In the genomic region with DNA sequence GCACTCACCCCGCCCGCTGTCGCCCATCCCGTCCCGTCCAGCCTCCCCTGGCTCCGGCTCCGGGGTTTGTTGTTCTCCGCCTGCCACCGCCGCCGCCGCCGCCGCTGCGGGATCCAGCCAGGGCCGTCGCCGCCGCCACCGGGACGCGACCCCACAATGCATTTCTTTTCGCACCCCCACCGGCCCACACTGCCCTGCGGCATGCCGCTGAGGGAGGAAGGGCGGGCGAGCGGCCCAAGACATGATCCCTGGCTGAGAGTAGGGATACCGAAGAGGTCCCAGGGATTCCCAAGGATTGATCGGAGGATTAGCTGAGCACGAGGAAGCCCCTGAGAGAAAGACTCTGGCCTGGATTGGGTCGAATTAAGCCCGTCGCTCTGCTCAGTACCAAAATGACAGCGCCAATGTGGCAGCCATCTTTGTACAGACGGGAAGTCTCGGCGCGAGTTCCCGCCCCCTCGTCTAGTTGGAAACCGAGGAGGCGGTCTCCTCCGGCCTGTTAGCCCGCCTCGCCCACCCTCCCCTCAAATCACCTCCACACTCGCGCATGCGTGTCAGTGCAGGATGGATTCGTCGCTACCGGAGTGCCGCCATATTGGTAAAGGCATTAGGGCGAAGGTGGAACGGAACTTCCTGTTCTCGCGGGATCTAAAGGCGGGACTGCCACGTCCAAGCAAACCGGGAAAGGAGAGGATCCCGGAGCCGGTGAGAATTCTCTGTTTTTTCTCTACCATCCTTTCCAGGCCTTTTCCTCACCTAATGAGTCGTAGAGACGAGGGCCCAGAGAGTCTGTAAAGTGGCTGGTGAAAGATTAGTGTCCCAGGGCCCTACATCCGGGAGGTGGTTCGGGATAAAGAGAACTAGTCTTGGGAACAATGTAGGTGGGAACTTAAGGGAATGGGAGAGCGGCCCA, we compare ENCODE assay signal across 8 cellular contexts. TPM values are rescaled to one million over a fixed set of nuclear protein-coding genes. Genes with fewer than 3 reads are reported as not detected.
DNase-seq lines count a peak whose midpoint lies in the region; ATAC-seq and TF ChIP-seq lines count a peak whose summit lies in the region.

A gene (minus strand): TSS at position 432 of the 913 bp plus-strand sequence. CDS start 189 bp downstream, at position 243.
A gene with protein sequence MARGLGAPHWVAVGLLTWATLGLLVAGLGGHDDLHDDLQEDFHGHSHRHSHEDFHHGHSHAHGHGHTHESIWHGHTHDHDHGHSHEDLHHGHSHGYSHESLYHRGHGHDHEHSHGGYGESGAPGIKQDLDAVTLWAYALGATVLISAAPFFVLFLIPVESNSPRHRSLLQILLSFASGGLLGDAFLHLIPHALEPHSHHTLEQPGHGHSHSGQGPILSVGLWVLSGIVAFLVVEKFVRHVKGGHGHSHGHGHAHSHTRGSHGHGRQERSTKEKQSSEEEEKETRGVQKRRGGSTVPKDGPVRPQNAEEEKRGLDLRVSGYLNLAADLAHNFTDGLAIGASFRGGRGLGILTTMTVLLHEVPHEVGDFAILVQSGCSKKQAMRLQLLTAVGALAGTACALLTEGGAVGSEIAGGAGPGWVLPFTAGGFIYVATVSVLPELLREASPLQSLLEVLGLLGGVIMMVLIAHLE (plus strand): TSS at position 634 of the 913 bp plus-strand sequence. CDS start 379 bp downstream, outside the sequence.

- H3K9ac ChIP-seq in PC-3 (ENCODE audit: low read length): peak within 1 kb of the TSS; percentile 98

- CTCF ChIA-PET in Calu3 (lab: Charles Lee) (interaction anchor here (0.7 kb wide), 3 partner anchors 11 to 226 kb away, joined by 3 to 4 read pairs (median 3); no protein-coding TSS in a partner anchor), PC-3 (lab: Charles Lee) (interaction anchor here (0.9 kb wide), 1 partner anchor 48 kb away, joined by 7 read pairs; no protein-coding TSS in a partner anchor)

- peak within 1 kb of the TSS; percentile 92 for H3K27ac ChIP-seq in PC-3 (ENCODE audit: low read length)

- H3K4me3 ChIP-seq in Jurkat, Clone E6-1 (ENCODE audit: low read length): peak within 1 kb of the TSS; percentile 100
- peak within 1 kb of the TSS; percentile 97 for H3K4me3 ChIP-seq in PC-3 (ENCODE audit: low read length)

- BruUV-seq in Calu3 (replicated peaks; lab: Mats Ljungman, UMichigan) (no TSS peak), PC-3 (replicated peaks; lab: Mats Ljungman, UMichigan) (no TSS peak)

- peaks cover 32% of the 10 kb centered on the region for H3K4me1 ChIP-seq in PC-3 (ENCODE audit: insufficient read depth, low read length)

- peak within 1 kb of the TSS; percentile 97 for H3K4me3 Mint-ChIP-seq in Calu3 (ENCODE audit: low read depth, unreplicated experiment)

- no peaks in the 10 kb centered on the region for H3K9me3 ChIP-seq in PC-3 (ENCODE audit: low read length)

- H3K4me2 ChIP-seq in PC-3 (ENCODE audit: low read length): peak within 1 kb of the TSS; percentile 99

- no peaks in the 10 kb centered on the region for H3K27me3 Mint-ChIP-seq in Calu3 (ENCODE audit: unreplicated experiment)

- H2AFZ ChIP-seq in PC-3 (ENCODE audit: low read length): peak within 1 kb of the TSS; percentile 99

- peaks cover 97% of the 10 kb centered on the region for H3K36me3 Mint-ChIP-seq in Calu3 (ENCODE audit: insufficient read depth, unreplicated experiment)

- DNase-seq in Calu3 (peak; percentile 99), PC-3 (peak; percentile 99), activated T-cell treated with anti-CD3 and anti-CD28 coated beads for 4 hours (peak; percentile 98), epidermal melanocyte (ENCODE audit: insufficient read length, low spot score) (peak; percentile 96), middle frontal gyrus (ENCODE audit: extremely low spot score, low spot score) (peak; percentile 98)
- DNase-seq in Jurkat, Clone E6-1 (ENCODE audit: low read depth, low spot score): peak; percentile 99
- peak; percentile 98 to 99 for DNase-seq in stimulated activated CD8-positive, alpha-beta memory T cell treated with anti-CD3 and anti-CD28 coated beads, Interleukin-2, amount 100 ng/mL, for 1 hour (ENCODE audit: low read depth in 2 of 2)

- H3K4me1 Mint-ChIP-seq in Calu3 (ENCODE audit: low read depth, unreplicated experiment): peaks cover 64% of the 10 kb centered on the region

- H3K27me3 ChIP-seq in PC-3 (ENCODE audit: low read length): no peaks in the 10 kb centered on the region

- H3K9me2 ChIP-seq in PC-3 (replicated peaks; ENCODE audit: low read length): no peaks in the 10 kb centered on the region

- intact Hi-C loops in Calu3 (cut with micrococcal nuclease; ENCODE audit: unreplicated experiment): no loop called here
- intact Hi-C loops in PC-3 (cut with micrococcal nuclease): loop anchor here (10.0 kb wide), 2 partner anchors 74 to 214 kb away; a partner anchor contains a TSS

- peak within 1 kb of the TSS; percentile 97 for H3K27ac Mint-ChIP-seq in Calu3 (ENCODE audit: unreplicated experiment)

- ATAC-seq in GM21529 (IDR thresholded peaks at IDR 0.05; ENCODE audit: unreplicated experiment) (peak; percentile 48), PC-3 (peak; percentile 56)

- TF ChIP-seq CTCF in Calu3 (IDR thresholded peaks at IDR 0.05; ENCODE audit: unreplicated experiment) (no peak), PC-3 (conservative IDR thresholded peaks at IDR 0.05; ENCODE audit: low read depth, low read length) (no peak)

- peaks cover 33% of the 10 kb centered on the region for H3K36me3 ChIP-seq in PC-3 (ENCODE audit: low read depth, low read length)

- peaks cover 5% of the 10 kb centered on the region; the same call in 1 of the 2 replicates for H4K20me1 ChIP-seq in PC-3 (ENCODE audit: low read length)

- POLR2A ChIA-PET in PC-3 (lab: Charles Lee; ENCODE audit: unreplicated experiment): no interaction called here

- H3K9me3 Mint-ChIP-seq in Calu3 (ENCODE audit: low read depth, unreplicated experiment): no peaks in the 10 kb centered on the region

- H3F3A ChIP-seq in PC-3 (ENCODE audit: low read length, unreplicated experiment): no peaks in the 10 kb centered on the region

- peaks cover 63% of the 10 kb centered on the region for H3K79me2 ChIP-seq in PC-3 (ENCODE audit: low read length)

RNA-seq across cellular contexts. Expression of the first gene that starts in this region (rescaled TPM):
- total RNA-seq in Calu3 (2022): 78.2 and 78.3 TPM in 2 replicates
- 45.5 TPM for polyA plus RNA-seq in Jurkat, Clone E6-1 (2012; ENCODE audit: insufficient read depth, insufficient read length)
- total RNA-seq in PC-3 (2014; rRNA removed): 24.0 and 30.9 TPM in 2 replicates

RNA-seq across cellular contexts. Expression of the second gene that starts in this region (rescaled TPM):
- 188 and 201 TPM in 2 replicates for total RNA-seq in Calu3 (2022)
- polyA plus RNA-seq in Jurkat, Clone E6-1 (2012; ENCODE audit: insufficient read depth, insufficient read length): 81.6 TPM
- 128 and 149 TPM in 2 replicates for total RNA-seq in PC-3 (2014; rRNA removed)

Comparison
In these comparisons a context has a peak if more than half of its experiments do, and no peak if none do; other contexts are left out.
1. Peak in every context shown above with its lines: DNase-seq, ATAC-seq, H3K4me3 ChIP-seq and H3K27ac ChIP-seq.